ENCODE assay signal across 15 cellular contexts in genomic region chr7:5533821-5534367, GRCh38. TPM values are rescaled to one million over a fixed set of nuclear protein-coding genes. Genes with fewer than 3 reads are reported as not detected.
DNase-seq lines count a peak whose midpoint lies in the region.
"Had no signal": no experiment of that assay in that cellular context is flagged by ENCODE, and none has a peak within 500 bp of the region (broad histone marks: within the 10 kb centered on the region; RNA-seq: fewer than 3 reads in every experiment).

No MANE protein-coding gene starts in this region.

- no peak overlapping the region for H4K8ac ChIP-seq in trophoblast cell (ENCODE audit: low read depth, low read length)

- H3K9me3 ChIP-seq in CD4-positive, alpha-beta memory T cell (ENCODE audit: control insufficient read depth in 1 of 2, low read length in 2 of 2): no peaks in the 10 kb centered on the region
- H3K9me3 ChIP-seq in trophoblast cell (ENCODE audit: insufficient read depth, low read depth, low read length) (peaks cover 3% of the 10 kb centered on the region), GM23248 (ENCODE audit: low read depth) (no peaks in the 10 kb centered on the region)
- H3K9me3 ChIP-seq: SJCRH30 had no signal

- H3K27me3 Mint-ChIP-seq in CD4-positive, alpha-beta memory T cell: no peaks in the 10 kb centered on the region
- no peaks in the 10 kb centered on the region for H3K27me3 Mint-ChIP-seq in dendritic cell treated with granulocyte-macrophage colony-stimulating factor and Interleukin-4, amounts not matched to agents 40 ng/mL and 50 ng/mL, for 4 days

- intact Hi-C loops in CD4-positive, alpha-beta memory T cell (cut with micrococcal nuclease): no loop called here
- intact Hi-C loops in dendritic cell treated with granulocyte-macrophage colony-stimulating factor and Interleukin-4, amounts not matched to agents 40 ng/mL and 50 ng/mL, for 4 days (cut with micrococcal nuclease): no loop called here

- H3K9ac ChIP-seq in trophoblast cell (ENCODE audit: low read length): no peak overlapping the region
- H3K9ac ChIP-seq in GM23248: no peak overlapping the region

- peaks cover 3 to 36% (median 20%) of the 10 kb centered on the region in 4 donors for H3K4me1 Mint-ChIP-seq in CD4-positive, alpha-beta memory T cell
- peaks cover 48% of the 10 kb centered on the region for H3K4me1 Mint-ChIP-seq in dendritic cell treated with granulocyte-macrophage colony-stimulating factor and Interleukin-4, amounts not matched to agents 40 ng/mL and 50 ng/mL, for 4 days (ENCODE audit: low read depth)

- no peak overlapping the region for H3K4ac ChIP-seq in trophoblast cell (ENCODE audit: low read depth, low read length)

- H2BK12ac ChIP-seq in trophoblast cell (ENCODE audit: low read length): peak overlapping the region; percentile 19

- H4K20me1 ChIP-seq in GM23248 (ENCODE audit: insufficient read depth): 0 out of 2 replicates have a peak, but pooled peaks cover 1% of the 10 kb centered on the region

- peak overlapping the region; percentile 54 for H3K18ac ChIP-seq in trophoblast cell (ENCODE audit: low read length)

- CTCF ChIA-PET in CD4-positive, alpha-beta memory T cell (lab: Charles Lee; ENCODE audit: partially characterized antibody): interaction anchor here (0.8 to 1.7 kb wide), 3 partner anchors 8 to 40 kb away, joined by 3 to 5 read pairs (median 3); no protein-coding TSS in a partner anchor

- in situ Hi-C loops in GM23248 (cut with MboI): no loop called here

- H3K4me2 ChIP-seq in trophoblast cell (ENCODE audit: low read length) (no peak overlapping the region), GM23248 (ENCODE audit: unreplicated experiment) (no peak overlapping the region)

- H3K79me1 ChIP-seq in trophoblast cell (ENCODE audit: low read length): peaks cover 42% of the 10 kb centered on the region

- peaks cover 4 to 18% of the 10 kb centered on the region in 2 donors for H3K36me3 Mint-ChIP-seq in CD4-positive, alpha-beta memory T cell
- H3K36me3 Mint-ChIP-seq in dendritic cell treated with granulocyte-macrophage colony-stimulating factor and Interleukin-4, amounts not matched to agents 40 ng/mL and 50 ng/mL, for 4 days (ENCODE audit: low read depth): peaks cover 25% of the 10 kb centered on the region

- no CpG with 5 or more reads among the region's 10 CpGs for WGBS in trophoblast cell (ENCODE audit: extremely low coverage, insufficient coverage, insufficient read length)
- WGBS in GM23248 (ENCODE audit: low coverage in 1 of 2, low lambda C conversion rate in 2 of 2, missing lambda C conversion rate in 2 of 2), 2 experiments: 83 to 88% methylated on average over 10 of the region's 10 CpGs

- H3K27me3 ChIP-seq in CD4-positive, alpha-beta memory T cell (ENCODE audit: insufficient read depth, low read length): no peaks in the 10 kb centered on the region
- H3K27me3 ChIP-seq in trophoblast cell (ENCODE audit: insufficient read depth, low read length) (no peaks in the 10 kb centered on the region), GM23248 (replicated peaks; ENCODE audit: insufficient read depth) (no peaks in the 10 kb centered on the region)
- H3K27me3 ChIP-seq: brain microvascular endothelial cell, SJCRH30 had no signal

- H3K79me2 ChIP-seq in trophoblast cell (ENCODE audit: control insufficient read depth, insufficient read depth, low read length, poor library complexity): peaks cover 24% of the 10 kb centered on the region
- H3K79me2 ChIP-seq in GM23248 (ENCODE audit: insufficient read depth): peaks cover 22% of the 10 kb centered on the region

- no peak overlapping the region for H4K12ac ChIP-seq in trophoblast cell (ENCODE audit: low read depth, low read length)

- peak overlapping the region; percentile 2 for H3K14ac ChIP-seq in trophoblast cell (ENCODE audit: low read length)

- peaks cover 0 to 6% (median 0%) of the 10 kb centered on the region in 8 donors for H3K9me3 Mint-ChIP-seq in CD4-positive, alpha-beta memory T cell
- H3K9me3 Mint-ChIP-seq in dendritic cell treated with granulocyte-macrophage colony-stimulating factor and Interleukin-4, amounts not matched to agents 40 ng/mL and 50 ng/mL, for 4 days: no peaks in the 10 kb centered on the region

- no peak overlapping the region for H3K4me3 ChIP-seq in CD4-positive, alpha-beta memory T cell (ENCODE audit: low read length in 2 of 2)
- H3K4me3 ChIP-seq in trophoblast cell (ENCODE audit: low read depth, low read length) (no peak overlapping the region), GM23248 (no peak overlapping the region)
- H3K4me3 ChIP-seq: SJCRH30 had no signal

- H3K27ac Mint-ChIP-seq in CD4-positive, alpha-beta memory T cell: peak overlapping the region in 6 of 7 donors; percentile 89 to 93 (median 92)
- peak overlapping the region; percentile 95 for H3K27ac Mint-ChIP-seq in dendritic cell treated with granulocyte-macrophage colony-stimulating factor and Interleukin-4, amounts not matched to agents 40 ng/mL and 50 ng/mL, for 4 days

- H3K23ac ChIP-seq in trophoblast cell (ENCODE audit: low read length): no peak overlapping the region

- H2AK5ac ChIP-seq in trophoblast cell (ENCODE audit: low read length): peak overlapping the region; percentile 67

- H3F3A ChIP-seq in GM23248 (ENCODE audit: insufficient read depth): peaks cover 4% of the 10 kb centered on the region; the same call in 1 of the 2 replicates

- H3K36me3 ChIP-seq in CD4-positive, alpha-beta memory T cell (ENCODE audit: insufficient read depth, low read length): peaks cover 6% of the 10 kb centered on the region
- H3K36me3 ChIP-seq in trophoblast cell (ENCODE audit: control insufficient read depth in 1 of 2, insufficient read depth in 2 of 2, low read length in 2 of 2) (peaks cover 8 to 10% of the 10 kb centered on the region in 2 experiments), GM23248 (ENCODE audit: low read depth) (peaks cover 6% of the 10 kb centered on the region)

- H3K9me2 ChIP-seq in GM23248 (ENCODE audit: insufficient read depth): no peaks in the 10 kb centered on the region

- peaks cover 25% of the 10 kb centered on the region for H3K4me1 ChIP-seq in CD4-positive, alpha-beta memory T cell (ENCODE audit: insufficient read depth, low read length)
- H3K4me1 ChIP-seq in trophoblast cell (ENCODE audit: control insufficient read depth in 1 of 2, insufficient read depth in 2 of 2, low read length in 2 of 2) (peaks cover 25 to 30% of the 10 kb centered on the region in 2 experiments), GM23248 (ENCODE audit: insufficient read depth) (no peaks in the 10 kb centered on the region)
- H3K4me1 ChIP-seq: SJCRH30 had no signal

- H4K91ac ChIP-seq in trophoblast cell (ENCODE audit: low read depth, low read length): peak overlapping the region; percentile 40

- H2BK120ac ChIP-seq in trophoblast cell (ENCODE audit: insufficient read depth, low read length, poor library complexity): no peak overlapping the region

- no peak overlapping the region for H2BK5ac ChIP-seq in trophoblast cell (ENCODE audit: low read depth, low read length, poor library complexity)

- POLR2A ChIA-PET in CD4-positive, alpha-beta memory T cell (lab: Charles Lee; ENCODE audit: partially characterized antibody): interaction anchor here (0.7 to 1.5 kb wide), 4 partner anchors 8 to 136 kb away, joined by 3 to 5 read pairs (median 3); no protein-coding TSS in a partner anchor

- DNase-seq in CD4-positive, alpha-beta memory T cell: no peak
- DNase-seq in HuH-7 (ENCODE audit: low spot score) (peak; percentile 49), trophoblast cell (peak in 1 of 2 donors; percentile 40), NCI-H510A treated with DMSO at 0.1 percent for 48 hours (lab: John Stamatoyannopoulos, UW) (no peak), GM23248 (no peak), LoVo (ENCODE audit: low spot score) (no peak), NCI-H2029 (lab: John Stamatoyannopoulos, UW) (no peak)
- DNase-seq: activated CD4-positive, CD25-positive, alpha-beta regulatory T cell; brain microvascular endothelial cell; COR-L47; left ventricle myocardium superior; MV-4-11; NCI-H524 treated with DMSO at 0.1 percent for 48 hours had no signal

- H2AFZ ChIP-seq in trophoblast cell (ENCODE audit: insufficient read depth, low read length, poor library complexity) (no peak overlapping the region), GM23248 (no peak overlapping the region)

- peak overlapping the region in 4 of 8 donors; percentile 8 to 96 (median 94) for H3K4me3 Mint-ChIP-seq in CD4-positive, alpha-beta memory T cell
- H3K4me3 Mint-ChIP-seq in dendritic cell treated with granulocyte-macrophage colony-stimulating factor and Interleukin-4, amounts not matched to agents 40 ng/mL and 50 ng/mL, for 4 days: no peak overlapping the region

- peak overlapping the region; percentile 97 for H3K27ac ChIP-seq in CD4-positive, alpha-beta memory T cell (ENCODE audit: low read depth, low read length)
- H3K27ac ChIP-seq in trophoblast cell (ENCODE audit: low read depth, low read length) (no peak overlapping the region), GM23248 (no peak overlapping the region)
- H3K27ac ChIP-seq: brain microvascular endothelial cell, SJCRH30 had no signal

RNA-seq across cellular contexts. Expression of gene ACTB, which starts 3.5 kb away (rescaled TPM):
- 1,000 to 10,000 TPM; 2,333 to 2,422 TPM for total RNA-seq in CD4-positive, alpha-beta memory T cell
- polyA plus RNA-seq in CD4-positive, alpha-beta memory T cell: over 10,000 TPM; 12,401 to 16,420 TPM
- 11,522 and 11,821 TPM in 2 replicates for polyA plus RNA-seq in trophoblast cell (2013)
- total RNA-seq in GM23248 (2014; rRNA removed; shearing (Covaris generic)): 4,032 and 4,079 TPM in 2 replicates
- polyA plus RNA-seq in GM23248 (2016; fragmentation: Nextera tagmentation; extraction: Ambion mirVana): 15,990 and 16,462 TPM in 2 replicates

RNA-seq across cellular contexts. Expression of gene FBXL18, which starts 20.3 kb away (rescaled TPM):
- 10 to 100 TPM; 10.8 to 10.9 TPM for total RNA-seq in CD4-positive, alpha-beta memory T cell
- 1 to 10 TPM in 1 of 2 donors, under 1 TPM in 1; 0.34 to 2.1 TPM for polyA plus RNA-seq in CD4-positive, alpha-beta memory T cell
- 10.7 and 11.6 TPM in 2 replicates for polyA plus RNA-seq in trophoblast cell (2013)
- total RNA-seq in GM23248 (2014; rRNA removed; shearing (Covaris generic)): 5.9 and 8.6 TPM in 2 replicates
- polyA plus RNA-seq in GM23248 (2016; fragmentation: Nextera tagmentation; extraction: Ambion mirVana): 11.4 and 12.4 TPM in 2 replicates

RNA-seq across cellular contexts. Expression of gene FSCN1, which starts 58.7 kb away (rescaled TPM):
- 1 to 10 TPM; 1.0 to 1.3 TPM for total RNA-seq in CD4-positive, alpha-beta memory T cell
- polyA plus RNA-seq in CD4-positive, alpha-beta memory T cell: under 1 TPM; 0.14 to 0.53 TPM
- polyA plus RNA-seq in trophoblast cell (2013): 507 and 526 TPM in 2 replicates
- 410 and 423 TPM in 2 replicates for total RNA-seq in GM23248 (2014; rRNA removed; shearing (Covaris generic))
- 183 and 201 TPM in 2 replicates for polyA plus RNA-seq in GM23248 (2016; fragmentation: Nextera tagmentation; extraction: Ambion mirVana)

Comparison
In these comparisons a context has a peak if more than half of its experiments do, and no peak if none do; other contexts are left out.
1. RNA of gene FSCN1, which starts 58.7 kb away (total RNA-seq): 410 to 423 TPM in GM23248; 1.0 to 1.3 TPM in CD4-positive, alpha-beta memory T cell; every median in the first group is over 100 times any median in the second.